In genomic region chr3:171261487-171261886, GRCh38 we compare ENCODE assay signal across 12 cellular contexts.
DNase-seq lines count a peak whose midpoint lies in the region; ATAC-seq, FAIRE-seq and TF ChIP-seq lines count a peak whose summit lies in the region.
"Had no signal": no experiment of that assay in that cellular context is flagged by ENCODE, and none has a peak within 500 bp of the region (broad histone marks: within the 10 kb centered on the region; RNA-seq: fewer than 3 reads in every experiment).

No MANE protein-coding gene starts in this region.

- no peak overlapping the region for H3K4me3 Mint-ChIP-seq in T-helper 1 cell treated with Interleukin-12 subunit alpha and Interleukin-12 subunit beta and Interleukin-4 antibody, amounts not matched to agents 30 μg/mL and 1 μg/mL, for 36 hours

- H3F3A ChIP-seq in GM23248 (ENCODE audit: insufficient read depth), result peaks cover 22% of the 10 kb centered on the region

- no peak overlapping the region for H3K9ac ChIP-seq in GM23248

- no peaks in the 10 kb centered on the region for H3K27me3 ChIP-seq in small intestine (ENCODE audit: control insufficient read depth in 2 of 2, insufficient read depth in 2 of 2, low read length in 2 of 2)
- no peaks in the 10 kb centered on the region for H3K27me3 ChIP-seq in GM23248 (replicated peaks; ENCODE audit: insufficient read depth)

- H3K9me3 ChIP-seq in small intestine (ENCODE audit: control insufficient read depth, low read depth), result no peaks in the 10 kb centered on the region
- H3K9me3 ChIP-seq in GM23248 (ENCODE audit: low read depth), result no peaks in the 10 kb centered on the region

- H4K20me1 ChIP-seq in GM23248 (ENCODE audit: insufficient read depth), result no peaks in the 10 kb centered on the region

- no peak overlapping the region for H3K4me2 ChIP-seq in GM23248 (ENCODE audit: unreplicated experiment)

- H3K9me3 Mint-ChIP-seq in T-helper 1 cell treated with Interleukin-12 subunit alpha and Interleukin-12 subunit beta and Interleukin-4 antibody, amounts not matched to agents 30 μg/mL and 1 μg/mL, for 36 hours, result peaks cover 9% of the 10 kb centered on the region

- no peak for TF ChIP-seq CTCF in epithelial cell of esophagus (IDR thresholded peaks at IDR 0.05; ENCODE audit: insufficient read depth, low read depth, low read length, missing control alignments)

- H3K27ac ChIP-seq in small intestine (ENCODE audit: low read depth in 1 of 2, low read length in 1 of 2) (peak overlapping the region; percentile 52 to 68), GM23248 (no peak overlapping the region)

- H2AFZ ChIP-seq in GM23248, result no peak overlapping the region

- H3K27me3 Mint-ChIP-seq in T-helper 1 cell treated with Interleukin-12 subunit alpha and Interleukin-12 subunit beta and Interleukin-4 antibody, amounts not matched to agents 30 μg/mL and 1 μg/mL, for 36 hours (ENCODE audit: low read depth), result no peaks in the 10 kb centered on the region

- in situ Hi-C loops in GM23248 (cut with MboI), result no loop called here

- H3K4me1 ChIP-seq in small intestine (ENCODE audit: control insufficient read depth in 2 of 2, insufficient read depth in 1 of 2, low read depth in 1 of 2, low read length in 1 of 2), result peaks cover 10 to 14% of the 10 kb centered on the region in 2 donors
- H3K4me1 ChIP-seq in GM23248 (ENCODE audit: insufficient read depth), result peaks cover 33% of the 10 kb centered on the region

- H3K9me2 ChIP-seq in GM23248 (ENCODE audit: insufficient read depth), result no peaks in the 10 kb centered on the region; the same call in 1 of the 2 replicates

- peaks cover 20% of the 10 kb centered on the region for H3K36me3 Mint-ChIP-seq in T-helper 1 cell treated with Interleukin-12 subunit alpha and Interleukin-12 subunit beta and Interleukin-4 antibody, amounts not matched to agents 30 μg/mL and 1 μg/mL, for 36 hours (ENCODE audit: low read depth)

- WGBS in small intestine, 3 donors, result 34 to 62% (median 48%) methylated on average over 3 of the region's 3 CpGs
- WGBS in GM23248 (ENCODE audit: low coverage in 1 of 2, low lambda C conversion rate in 2 of 2, missing lambda C conversion rate in 2 of 2), 2 experiments, result 66 to 70% methylated on average over 3 of the region's 3 CpGs

- H3K36me3 ChIP-seq in small intestine (ENCODE audit: control insufficient read depth in 2 of 2, insufficient read depth in 2 of 2, low read length in 2 of 2) (no peaks in the 10 kb centered on the region), GM23248 (ENCODE audit: low read depth) (no peaks in the 10 kb centered on the region)

- H3K4me1 Mint-ChIP-seq in T-helper 1 cell treated with Interleukin-12 subunit alpha and Interleukin-12 subunit beta and Interleukin-4 antibody, amounts not matched to agents 30 μg/mL and 1 μg/mL, for 36 hours (ENCODE audit: low read depth), result peaks cover 66% of the 10 kb centered on the region

- H3K4me3 ChIP-seq in epithelial cell of esophagus (ENCODE audit: low read length) (no peak overlapping the region), small intestine (ENCODE audit: low read depth in 1 of 2, low read length in 2 of 2) (no peak overlapping the region), GM23248 (no peak overlapping the region)

- DNase-seq in T-helper 1 cell (no peak), epithelial cell of esophagus (ENCODE audit: low read depth) (peak; percentile 67), small intestine (peak; percentile 84), GM23248 (no peak), SKM-1 treated with dmso at 0.1 percent for 144 hours (lab: John Stamatoyannopoulos, UW; ENCODE audit: unreplicated experiment) (no peak)
- DNase-seq: foreskin fibroblast, NCI-H2171 treated with DMSO at 0.1 percent for 48 hours had no signal

- ATAC-seq in HG02759 (IDR thresholded peaks at IDR 0.05; ENCODE audit: unreplicated experiment), result no peak
- ATAC-seq: HepG2, sciatic nerve had no signal

- H3K27ac Mint-ChIP-seq in T-helper 1 cell treated with Interleukin-12 subunit alpha and Interleukin-12 subunit beta and Interleukin-4 antibody, amounts not matched to agents 30 μg/mL and 1 μg/mL, for 36 hours, result peak overlapping the region; percentile 31

- peak; percentile 39 for FAIRE-seq in small intestine (lab: Jason Lieb, UNC)
- FAIRE-seq: HepG2 had no signal

- no peaks in the 10 kb centered on the region for H3K79me2 ChIP-seq in GM23248 (ENCODE audit: insufficient read depth)

TF ChIP-seq in PFSK-1, 5 proteins besides CTCF, POLR2A, EP300 and RAD21:
- TF ChIP-seq POLR2AphosphoS5 (IDR thresholded peaks at IDR 0.05; ENCODE audit: low read depth, low read length) (no peak), SIN3A (IDR thresholded peaks at IDR 0.05; ENCODE audit: borderline replicate concordance, insufficient read depth, low read length) (peak; percentile 11; the same call in 1 of the 2 replicates)
TF ChIP-seq in PFSK-1: peak in this region for 1.

Comparison
In these comparisons a context has a peak if more than half of its experiments do, and no peak if none do; other contexts are left out.
1. DNase-seq: peak in epithelial cell of esophagus (single experiment) and small intestine (single experiment); none in T-helper 1 cell (0 of 5), GM23248 (single experiment) and SKM-1 treated with dmso at 0.1 percent for 144 hours (single experiment).